ENCODE assay signal across 25 cellular contexts in genomic region chr17:72598705-72599104, GRCh38.
"Had no signal": no experiment of that assay in that cellular context is flagged by ENCODE, and none has a peak within 500 bp of the region (broad histone marks: within the 10 kb centered on the region; RNA-seq: fewer than 3 reads in every experiment).

No MANE protein-coding gene starts in this region.

- DNase-seq: activated CD4-positive, alpha-beta memory T cell treated with anti-CD3 and anti-CD28 coated beads, Interleukin-2, amount 10 ng/mL, durations not matched to agents 7 days and 5 days; activated CD4-positive, alpha-beta T cell treated with anti-CD3 and anti-CD28 coated beads, Interleukin-2, amount 10 ng/mL, durations not matched to agents 24 days and 14 days; activated CD4-positive, CD25-positive, alpha-beta regulatory T cell treated with anti-CD3 and anti-CD28 coated beads, Interleukin-2, amount 50 U/mL, for 72 hours; activated CD8-positive, alpha-beta memory T cell treated with anti-CD3 and anti-CD28 coated beads, Interleukin-2, amount 50 U/mL, for 48 hours; activated gamma-delta T cell; activated naive CD4-positive, alpha-beta T cell treated with anti-CD3 and anti-CD28 coated beads, Interleukin-2, amount 10 ng/mL, durations not matched to agents 7 days and 5 days; activated naive CD8-positive, alpha-beta T cell treated with anti-CD3 and anti-CD28 coated beads, Interleukin-2, amount 10 ng/mL, durations not matched to agents 7 days and 5 days; activated T-cell treated with anti-CD3 and anti-CD28 coated beads, Interleukin-2, amount 50 U/mL, for 24 hours; brain microvascular endothelial cell; caudate nucleus; head of caudate nucleus; hippocampal formation; immature natural killer cell; kidney; left colon; naive thymus-derived CD8-positive, alpha-beta T cell; nucleus accumbens; pancreas; psoas muscle; spleen; stimulated activated naive CD4-positive, alpha-beta T cell treated with Interleukin-2 at 50 U/mL for 16 hours; trophoblast cell had no signal

- H3K27ac ChIP-seq: ascending aorta, brain microvascular endothelial cell, pancreas, psoas muscle, spleen, vagina had no signal

- ATAC-seq: left colon; naive thymus-derived CD8-positive, alpha-beta T cell; pancreas; psoas muscle had no signal

- H3K4me3 ChIP-seq: ascending aorta, pancreas, psoas muscle, spleen, vagina had no signal

- FAIRE-seq: endothelial cell of umbilical vein, kidney, pancreas had no signal

- H3K27me3 ChIP-seq: ascending aorta, brain microvascular endothelial cell, pancreas, vagina had no signal

- H3K36me3 ChIP-seq: ascending aorta, brain microvascular endothelial cell, pancreas, spleen, vagina had no signal

- H3K9me3 ChIP-seq: ascending aorta, pancreas, psoas muscle, spleen, vagina had no signal

- H3K4me1 ChIP-seq: psoas muscle, spleen, vagina had no signal
